In the genomic region with DNA sequence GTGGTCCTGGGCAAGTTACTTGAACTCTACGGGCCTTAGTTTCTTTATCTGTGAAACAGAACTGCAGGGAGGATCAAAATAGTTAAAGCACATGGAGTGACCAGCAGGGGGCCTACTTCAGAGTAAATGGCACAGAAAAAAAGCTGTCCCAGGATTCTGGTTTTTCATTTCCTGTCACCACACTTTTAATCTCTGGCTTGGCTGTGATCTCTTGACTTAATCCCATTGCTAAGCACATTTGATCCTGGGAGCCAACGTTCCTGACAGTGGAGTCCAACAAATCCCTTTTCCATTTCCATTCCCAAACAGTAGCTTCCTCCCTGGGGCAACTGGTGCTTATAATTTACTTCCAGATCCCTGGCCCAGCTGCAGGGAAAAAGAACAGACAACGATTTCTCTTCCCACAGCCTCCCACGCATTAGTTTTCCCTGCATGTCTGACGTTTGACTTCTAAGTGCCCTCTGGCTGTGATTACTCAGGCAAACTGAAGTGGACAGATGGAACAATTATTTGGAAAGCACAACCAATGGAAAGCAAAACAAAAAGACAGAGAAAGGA, we compare ENCODE assay signal across 8 cellular contexts.
DNase-seq lines count a peak whose midpoint lies in the region; ATAC-seq and TF ChIP-seq lines count a peak whose summit lies in the region.

No MANE protein-coding gene starts in this region.

- H3K27ac Mint-ChIP-seq in progenitor cell of endocrine pancreas: no peak overlapping the region

- DNase-seq in AG04450 (ENCODE audit: low read depth, low spot score) (no peak), GM13976 (ENCODE audit: low spot score) (peak; percentile 15), MG63 (peak; percentile 62), SK-N-DZ (ENCODE audit: low spot score) (peak; percentile 83), foreskin keratinocyte (no peak), progenitor cell of endocrine pancreas (ENCODE audit: low spot score, unreplicated experiment) (no peak)

- POLR2A ChIA-PET in AG04450 (lab: Yijun Ruan, JAX): no interaction called here

- no peak overlapping the region for H3K4me3 Mint-ChIP-seq in progenitor cell of endocrine pancreas (ENCODE audit: low read depth)

- H3K27ac ChIP-seq in AG04450 (ENCODE audit: low read depth, low read length) (no peak overlapping the region), foreskin keratinocyte (no peak overlapping the region)

- H3K27me3 Mint-ChIP-seq in progenitor cell of endocrine pancreas: peaks cover 3% of the 10 kb centered on the region

- CTCF ChIA-PET in AG04450 (lab: Charles Lee): interaction anchor here (0.6 to 4.6 kb wide), 13 partner anchors 13 to 556 kb away, joined by 3 to 70 read pairs (median 6); no protein-coding TSS in a partner anchor

- no peaks in the 10 kb centered on the region for H3K4me1 ChIP-seq in foreskin keratinocyte

- TF ChIP-seq CTCF in AG04450 (IDR thresholded peaks at IDR 0.05; ENCODE audit: low read depth, low read length) (peak; percentile 57), GM13976 (IDR thresholded peaks at IDR 0.05; ENCODE audit: borderline replicate concordance, control extremely low read depth, extremely low read depth, insufficient read depth, missing control alignments) (peak; percentile 8), foreskin keratinocyte (conservative IDR thresholded peaks at IDR 0.05) (peak; percentile 42), progenitor cell of endocrine pancreas (IDR thresholded peaks at IDR 0.05; ENCODE audit: unreplicated experiment) (peak; percentile 62)

- H3K9me3 Mint-ChIP-seq in progenitor cell of endocrine pancreas (ENCODE audit: low read depth): no peaks in the 10 kb centered on the region

- H3K4me3 ChIP-seq in AG04450 (ENCODE audit: low read depth, low read length) (no peak overlapping the region), MG63 (no peak overlapping the region)

- H3K9me3 ChIP-seq in AG04450 (ENCODE audit: control insufficient read depth, insufficient read depth, low read length) (no peaks in the 10 kb centered on the region), MG63 (no peaks in the 10 kb centered on the region; the same call in 1 of the 2 replicates)

- ATAC-seq in foreskin keratinocyte: no peak
- ATAC-seq in HG03135 (IDR thresholded peaks at IDR 0.05; ENCODE audit: unreplicated experiment): no peak
- ATAC-seq in HG03039 (IDR thresholded peaks at IDR 0.05; ENCODE audit: unreplicated experiment): no peak

- in situ Hi-C loops in GM13976 (cut with MboI; ENCODE audit: low sequenced_read_pairs, unreplicated experiment): no loop called here

- H3K36me3 Mint-ChIP-seq in progenitor cell of endocrine pancreas (ENCODE audit: insufficient read depth): no peaks in the 10 kb centered on the region

- H3K27me3 ChIP-seq in AG04450 (ENCODE audit: control insufficient read depth, insufficient read depth, low read length) (no peaks in the 10 kb centered on the region), MG63 (no peaks in the 10 kb centered on the region), foreskin keratinocyte (no peaks in the 10 kb centered on the region)

- peaks cover 3% of the 10 kb centered on the region for H3K4me1 Mint-ChIP-seq in progenitor cell of endocrine pancreas (ENCODE audit: low read depth)

- no peaks in the 10 kb centered on the region for H3K36me3 ChIP-seq in MG63

Comparison
In these comparisons a context has a peak if more than half of its experiments do, and no peak if none do; other contexts are left out.
1. DNase-seq: peak in GM13976 (single experiment), MG63 (single experiment) and SK-N-DZ (single experiment); none in AG04450 (single experiment), foreskin keratinocyte (0 of 2) and progenitor cell of endocrine pancreas (single experiment).
2. CTCF ChIP-seq: peak in every context shown above with its lines; median percentile 62 in progenitor cell of endocrine pancreas; 57 in AG04450; 42 in foreskin keratinocyte; 8 in GM13976.